ENCODE assay signal across 23 cellular contexts in genomic region chr2:128640166-128640846, GRCh38.
DNase-seq lines count a peak whose midpoint lies in the region; ATAC-seq, FAIRE-seq and TF ChIP-seq lines count a peak whose summit lies in the region.
"Had no signal": no experiment of that assay in that cellular context is flagged by ENCODE, and none has a peak within 500 bp of the region (broad histone marks: within the 10 kb centered on the region; RNA-seq: fewer than 3 reads in every experiment).

No MANE protein-coding gene starts in this region.

- no peaks in the 10 kb centered on the region for H3K9me3 Mint-ChIP-seq in endodermal cell
- H3K9me3 Mint-ChIP-seq: activated B cell treated with CpG ODN at 0.5 μM for 24 hours; activated naive CD4-positive, alpha-beta T cell treated with anti-CD3 and anti-CD28 coated beads, Interleukin-2, amount 10 ng/mL, durations not matched to agents 7 days and 5 days; dendritic cell treated with granulocyte-macrophage colony-stimulating factor and Interleukin-4, amounts not matched to agents 40 ng/mL and 50 ng/mL, for 4 days; IgD-negative memory B cell; neural crest cell; stimulated activated naive CD8-positive, alpha-beta T cell treated with anti-CD3 and anti-CD28 coated beads, Interleukin-15, amount 100 ng/mL, for 72 hours had no signal

- no peak overlapping the region for H3K4me2 ChIP-seq in neuronal stem cell (ENCODE audit: insufficient read depth, low read length, poor library complexity, severe bottlenecking)

- H3K9ac ChIP-seq in HUES64 (ENCODE audit: low read depth, low read length) (no peak overlapping the region), endodermal cell (ENCODE audit: extremely low read depth, low read length, poor library complexity, severe bottlenecking) (no peak overlapping the region), neuronal stem cell (ENCODE audit: low read depth, low read length, poor library complexity) (no peak overlapping the region)

- TF ChIP-seq CTCF in AG09319 (IDR thresholded peaks at IDR 0.05; ENCODE audit: low read depth, low read length) (peak; percentile 35), endodermal cell (conservative IDR thresholded peaks at IDR 0.05) (peak; percentile 0)

- peak overlapping the region; percentile 95 for H3K18ac ChIP-seq in neuronal stem cell (ENCODE audit: low read length)

- H3K4me1 ChIP-seq in HUES64 (ENCODE audit: insufficient read depth, low read length): peaks cover 41% of the 10 kb centered on the region
- peaks cover 17% of the 10 kb centered on the region for H3K4me1 ChIP-seq in endodermal cell (ENCODE audit: control insufficient read depth, insufficient read depth, low read length)
- H3K4me1 ChIP-seq in neuronal stem cell (ENCODE audit: control insufficient read depth in 2 of 2, insufficient read depth in 1 of 2, low read depth in 1 of 2, low read length in 2 of 2): peaks cover 45 to 65% of the 10 kb centered on the region in 2 donors

- H3K4ac ChIP-seq in neuronal stem cell (ENCODE audit: low read length): peak overlapping the region; percentile 60

- H2BK12ac ChIP-seq in neuronal stem cell (ENCODE audit: low read length): peak overlapping the region; percentile 92

- peak overlapping the region; percentile 20 for H4K8ac ChIP-seq in neuronal stem cell (ENCODE audit: low read depth, low read length)

- H2AK5ac ChIP-seq in neuronal stem cell (ENCODE audit: low read depth, low read length): peak overlapping the region; percentile 85

- H3K14ac ChIP-seq in neuronal stem cell (ENCODE audit: low read length): no peak overlapping the region

- H3K27me3 ChIP-seq in HUES64 (ENCODE audit: insufficient read depth, low read length) (no peaks in the 10 kb centered on the region), endodermal cell (ENCODE audit: control insufficient read depth, insufficient read depth, low read length, poor library complexity, severe bottlenecking) (no peaks in the 10 kb centered on the region), neuronal stem cell (ENCODE audit: control insufficient read depth in 3 of 3, insufficient read depth in 3 of 3, low read depth in 1 of 3, low read length in 3 of 3) (no peaks in the 10 kb centered on the region)

- H3K27ac ChIP-seq in HUES64 (ENCODE audit: low read depth, low read length) (peak overlapping the region; percentile 95; the same call in 1 of the 2 replicates), endodermal cell (ENCODE audit: low read depth, low read length) (peak overlapping the region; percentile 100), neuronal stem cell (replicated peaks; ENCODE audit: low read length) (peak overlapping the region; percentile 2)
- H3K27ac ChIP-seq: heart right ventricle had no signal

- no peak for DNase-seq in AG09319 (ENCODE audit: extremely low read depth, low read depth)
- peak; percentile 37 for DNase-seq in endodermal cell
- DNase-seq in neuronal stem cell (ENCODE audit: low spot score): no peak
- no peak for DNase-seq in NCI-H2227 (lab: John Stamatoyannopoulos, UW; ENCODE audit: unreplicated experiment)
- no peak for DNase-seq in urothelium cell line (ENCODE audit: low spot score)
- DNase-seq in A172 (ENCODE audit: low spot score): no peak
- DNase-seq: activated B cell treated with CpG ODN at 0.5 μM for 24 hours; activated naive CD4-positive, alpha-beta T cell treated with anti-CD3 and anti-CD28 coated beads, Interleukin-2, amount 10 ng/mL, durations not matched to agents 7 days and 5 days; heart right ventricle; mesenchymal stem cell; MV-4-11; NCI-H2081; NCI-H524 treated with DMSO at 0.1 percent for 48 hours; stimulated activated naive CD8-positive, alpha-beta T cell treated with anti-CD3 and anti-CD28 coated beads, Interleukin-15, amount 100 ng/mL, for 72 hours had no signal

- no peaks in the 10 kb centered on the region for H3K36me3 ChIP-seq in HUES64 (ENCODE audit: insufficient read depth, low read length)
- no peaks in the 10 kb centered on the region for H3K36me3 ChIP-seq in endodermal cell (ENCODE audit: control insufficient read depth, insufficient read depth, low read length)
- H3K36me3 ChIP-seq in neuronal stem cell (replicated peaks in 1 of 2; ENCODE audit: control insufficient read depth in 2 of 2, insufficient read depth in 2 of 2, low read length in 2 of 2): no peaks in the 10 kb centered on the region
- H3K36me3 ChIP-seq: heart right ventricle had no signal

- FAIRE-seq in urothelium cell line (lab: Jason Lieb, UNC): no peak
- FAIRE-seq: D721Med, G401.6, GM12878, keratinocyte had no signal

- H4K91ac ChIP-seq in neuronal stem cell (ENCODE audit: low read depth, low read length, poor library complexity): peak overlapping the region; percentile 100

- H2BK5ac ChIP-seq in neuronal stem cell (ENCODE audit: low read length): peak overlapping the region; percentile 85

- H3K27me3 Mint-ChIP-seq in endodermal cell (ENCODE audit: insufficient read depth): peaks cover 34% of the 10 kb centered on the region
- H3K27me3 Mint-ChIP-seq: activated B cell treated with CpG ODN at 0.5 μM for 24 hours had no signal

- H3K4me3 Mint-ChIP-seq in endodermal cell: no peak overlapping the region
- H3K4me3 Mint-ChIP-seq: activated B cell treated with CpG ODN at 0.5 μM for 24 hours; activated naive CD4-positive, alpha-beta T cell treated with anti-CD3 and anti-CD28 coated beads, Interleukin-2, amount 10 ng/mL, durations not matched to agents 7 days and 5 days; dendritic cell treated with granulocyte-macrophage colony-stimulating factor and Interleukin-4, amounts not matched to agents 40 ng/mL and 50 ng/mL, for 4 days; IgD-negative memory B cell; neural crest cell; stimulated activated naive CD8-positive, alpha-beta T cell treated with anti-CD3 and anti-CD28 coated beads, Interleukin-15, amount 100 ng/mL, for 72 hours had no signal

- H2BK15ac ChIP-seq in neuronal stem cell (ENCODE audit: low read length): peak overlapping the region; percentile 30

- H3K4me1 Mint-ChIP-seq in endodermal cell: peaks cover 64% of the 10 kb centered on the region
- H3K4me1 Mint-ChIP-seq: activated B cell treated with CpG ODN at 0.5 μM for 24 hours; activated naive CD4-positive, alpha-beta T cell treated with anti-CD3 and anti-CD28 coated beads, Interleukin-2, amount 10 ng/mL, durations not matched to agents 7 days and 5 days had no signal

- H3K27ac Mint-ChIP-seq in endodermal cell: no peak overlapping the region
- H3K27ac Mint-ChIP-seq: activated B cell treated with CpG ODN at 0.5 μM for 24 hours; activated naive CD4-positive, alpha-beta T cell treated with anti-CD3 and anti-CD28 coated beads, Interleukin-2, amount 10 ng/mL, durations not matched to agents 7 days and 5 days; IgD-negative memory B cell; stimulated activated naive CD8-positive, alpha-beta T cell treated with anti-CD3 and anti-CD28 coated beads, Interleukin-15, amount 100 ng/mL, for 72 hours had no signal

- H3K4me3 ChIP-seq in HUES64 (ENCODE audit: low read length) (no peak overlapping the region), endodermal cell (ENCODE audit: low read length) (no peak overlapping the region), neuronal stem cell (ENCODE audit: low read length in 2 of 2) (no peak overlapping the region)
- H3K4me3 ChIP-seq: GM12878, heart right ventricle had no signal

- H3K36me3 Mint-ChIP-seq in endodermal cell (ENCODE audit: low read depth): no peaks in the 10 kb centered on the region
- H3K36me3 Mint-ChIP-seq: activated naive CD4-positive, alpha-beta T cell treated with anti-CD3 and anti-CD28 coated beads, Interleukin-2, amount 10 ng/mL, durations not matched to agents 7 days and 5 days; IgD-negative memory B cell had no signal

- H3K9me3 ChIP-seq in HUES64 (ENCODE audit: insufficient read depth, low read depth, low read length): no peaks in the 10 kb centered on the region
- H3K9me3 ChIP-seq in endodermal cell (ENCODE audit: control insufficient read depth, low read length): no peaks in the 10 kb centered on the region
- H3K9me3 ChIP-seq in neuronal stem cell (replicated peaks in 1 of 2; ENCODE audit: control insufficient read depth in 2 of 2, insufficient read depth in 1 of 2, low read depth in 1 of 2, low read length in 2 of 2): no peaks in the 10 kb centered on the region
- H3K9me3 ChIP-seq: heart right ventricle had no signal

- no peak overlapping the region for H3K23ac ChIP-seq in neuronal stem cell (ENCODE audit: low read depth, low read length, poor library complexity)

- no peaks in the 10 kb centered on the region for H3K79me1 ChIP-seq in neuronal stem cell (ENCODE audit: low read depth, low read length)

- 91% methylated on average over 4 of the region's 4 CpGs for WGBS in HUES64
- WGBS in endodermal cell (ENCODE audit: insufficient coverage in 1 of 2, insufficient read length in 1 of 2), 2 experiments: 93 to 95% methylated on average over 4 of the region's 4 CpGs
- WGBS in neuronal stem cell (ENCODE audit: extremely low coverage in 2 of 2, insufficient read length in 2 of 2, insufficient replicate concordance in 1 of 2), 2 donors: no CpG with 5 or more reads among the region's 4 CpGs

- no peak overlapping the region for H2AFZ ChIP-seq in neuronal stem cell (ENCODE audit: low read length)

- ATAC-seq in HG02763 (IDR thresholded peaks at IDR 0.05; ENCODE audit: unreplicated experiment): no peak
- ATAC-seq: GM12878; heart right ventricle; stimulated activated naive CD8-positive, alpha-beta T cell treated with anti-CD3 and anti-CD28 coated beads, Interleukin-15, amount 100 ng/mL, for 72 hours had no signal

- H2BK120ac ChIP-seq in neuronal stem cell (ENCODE audit: low read depth, low read length): peak overlapping the region; percentile 91

Comparison
In these comparisons a context has a peak if more than half of its experiments do, and no peak if none do; other contexts are left out.
1. H3K27ac ChIP-seq: peak in every context shown above with its lines; median percentile 100 in endodermal cell; 95 in HUES64; 2 in neuronal stem cell.